In genomic region chr4:51942833-51943215, GRCh38 we compare ENCODE assay signal across 20 cellular contexts.
"Had no signal": no experiment of that assay in that cellular context is flagged by ENCODE, and none has a peak within 500 bp of the region (broad histone marks: within the 10 kb centered on the region; RNA-seq: fewer than 3 reads in every experiment).

No MANE protein-coding gene starts in this region.

- DNase-seq: effector CD4-positive, alpha-beta T cell; endodermal cell; erythroblast; heart left ventricle; hippocampal formation; left colon; left ventricle myocardium superior; naive thymus-derived CD4-positive, alpha-beta T cell; posterior cingulate gyrus; small intestine; stimulated activated CD4-positive, alpha-beta T cell treated with anti-CD3 and anti-CD28 coated beads, Interleukin-2, amount 100 ng/mL, for 48 hours; stimulated activated naive CD4-positive, alpha-beta T cell treated with Interleukin-2 at 50 U/mL for 16 hours; thyroid gland; uterus had no signal

- H3K36me3 Mint-ChIP-seq: type B pancreatic cell had no signal

- H3K27me3 ChIP-seq: heart left ventricle, neutrophil, right atrium auricular region, suprapubic skin, thyroid gland, uterus had no signal

- H3K36me3 ChIP-seq: heart left ventricle, neutrophil, right atrium auricular region, suprapubic skin, thyroid gland, uterus had no signal

- H3K27me3 Mint-ChIP-seq: type B pancreatic cell had no signal

- H3K4me3 Mint-ChIP-seq: endodermal cell; naive thymus-derived CD4-positive, alpha-beta T cell; type B pancreatic cell had no signal

- H3K27ac Mint-ChIP-seq: endodermal cell; naive thymus-derived CD4-positive, alpha-beta T cell; type B pancreatic cell had no signal

- ATAC-seq: heart left ventricle; left colon; left ventricle myocardium superior; naive thymus-derived CD4-positive, alpha-beta T cell had no signal

- H3K9me3 Mint-ChIP-seq: type B pancreatic cell had no signal

- H3K4me1 ChIP-seq: right atrium auricular region, suprapubic skin, thyroid gland, uterus had no signal

- H3K9me3 ChIP-seq: neutrophil, right atrium auricular region, thyroid gland, uterus had no signal

- H3K4me3 ChIP-seq: coronary artery, heart left ventricle, lung, right atrium auricular region, suprapubic skin, thyroid gland, uterus had no signal

- H3K4me1 Mint-ChIP-seq: endodermal cell; naive thymus-derived CD4-positive, alpha-beta T cell had no signal

- H3K27ac ChIP-seq: coronary artery, heart left ventricle, neutrophil, right atrium auricular region, suprapubic skin, thyroid gland, uterus had no signal
